8 cellular contexts compared by ENCODE assay signal in the genomic region with DNA sequence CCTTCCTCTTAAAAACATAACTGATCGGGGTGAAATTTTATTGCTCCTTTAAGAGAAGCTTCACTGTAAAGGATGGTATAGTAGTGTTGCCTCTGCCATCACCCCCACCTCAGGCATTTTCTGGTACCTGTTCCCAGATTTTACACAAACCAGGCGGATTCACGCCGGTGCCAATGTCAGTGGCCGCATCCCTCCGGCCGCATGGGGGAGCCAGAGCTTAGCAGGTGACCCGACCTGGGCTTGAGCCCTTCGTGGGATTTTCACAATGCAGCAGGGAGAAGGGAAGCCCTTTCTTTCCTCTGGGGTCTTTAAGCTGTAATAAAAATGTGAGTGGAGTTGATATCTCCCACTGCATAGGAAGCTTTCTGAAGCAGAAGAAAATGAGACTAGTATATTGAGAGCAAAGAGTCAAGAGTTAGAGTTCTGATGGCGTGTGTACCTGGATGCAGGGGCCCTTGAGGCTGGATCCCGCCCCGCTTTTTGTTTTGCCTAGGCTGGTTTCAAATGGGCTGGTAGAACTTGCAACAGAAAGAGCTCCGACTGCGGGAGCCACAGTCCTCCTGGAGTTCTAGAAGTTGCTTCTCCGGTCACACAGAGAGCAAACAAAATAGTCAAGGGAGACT. TPM values are rescaled to one million over a fixed set of nuclear protein-coding genes. Genes with fewer than 3 reads are reported as not detected.
DNase-seq lines count a peak whose midpoint lies in the region; ATAC-seq and TF ChIP-seq lines count a peak whose summit lies in the region.

No MANE protein-coding gene starts in this region.

- no peak for DNase-seq in AG09319 (ENCODE audit: extremely low read depth, low read depth)
- DNase-seq in GM13976 (ENCODE audit: low spot score): peak; percentile 45
- DNase-seq in HuH-7.5 (ENCODE audit: low spot score): peak; percentile 29
- DNase-seq in UCSD-AML1 (lab: John Stamatoyannopoulos, UW; ENCODE audit: unreplicated experiment): peak; percentile 44
- peak; percentile 78 for DNase-seq in Right ventricle myocardium superior
- peak; percentile 86 for DNase-seq in posterior vena cava (ENCODE audit: low spot score)
- DNase-seq in activated naive CD4-positive, alpha-beta T cell treated with anti-CD3 and anti-CD28 coated beads, Interleukin-2, amount 10 ng/mL, durations not matched to agents 7 days and 5 days: no peak
- no peak for DNase-seq in hepatic stellate cell (ENCODE audit: low spot score)

- H3K27me3 Mint-ChIP-seq in activated naive CD4-positive, alpha-beta T cell treated with anti-CD3 and anti-CD28 coated beads, Interleukin-2, amount 10 ng/mL, durations not matched to agents 7 days and 5 days: peaks cover 22% of the 10 kb centered on the region

- in situ Hi-C loops in GM13976 (cut with MboI; ENCODE audit: low sequenced_read_pairs, unreplicated experiment): no loop called here

- CTCF ChIA-PET in activated naive CD4-positive, alpha-beta T cell treated with anti-CD3 and anti-CD28 coated beads, Interleukin-2, amount 10 ng/mL, durations not matched to agents 7 days and 5 days (lab: Charles Lee): interaction anchor here (1.0 to 1.1 kb wide), 3 partner anchors 14 to 177 kb away, joined by 3 to 4 read pairs (median 3); no protein-coding TSS in a partner anchor

- H3K4me3 Mint-ChIP-seq in activated naive CD4-positive, alpha-beta T cell treated with anti-CD3 and anti-CD28 coated beads, Interleukin-2, amount 10 ng/mL, durations not matched to agents 7 days and 5 days: no peak overlapping the region

- H3K4me1 Mint-ChIP-seq in activated naive CD4-positive, alpha-beta T cell treated with anti-CD3 and anti-CD28 coated beads, Interleukin-2, amount 10 ng/mL, durations not matched to agents 7 days and 5 days: no peaks in the 10 kb centered on the region

- ATAC-seq in Right ventricle myocardium superior (ENCODE audit: poor library complexity): peak; percentile 76

- peaks cover 3% of the 10 kb centered on the region for H3K36me3 Mint-ChIP-seq in activated naive CD4-positive, alpha-beta T cell treated with anti-CD3 and anti-CD28 coated beads, Interleukin-2, amount 10 ng/mL, durations not matched to agents 7 days and 5 days

- H3K9me3 Mint-ChIP-seq in activated naive CD4-positive, alpha-beta T cell treated with anti-CD3 and anti-CD28 coated beads, Interleukin-2, amount 10 ng/mL, durations not matched to agents 7 days and 5 days: no peaks in the 10 kb centered on the region

- TF ChIP-seq CTCF in AG09319 (IDR thresholded peaks at IDR 0.05; ENCODE audit: low read depth, low read length): peak; percentile 96
- TF ChIP-seq CTCF in GM13976 (IDR thresholded peaks at IDR 0.05; ENCODE audit: borderline replicate concordance, control extremely low read depth, extremely low read depth, insufficient read depth, missing control alignments): peak; percentile 67

- intact Hi-C loops in Right ventricle myocardium superior (cut with DNase I): loop anchor here (5.0 kb wide), 1 partner anchor 124 kb away; no protein-coding TSS in a partner anchor
- intact Hi-C loops in posterior vena cava (cut with DNase I): no loop called here

- H3K27ac Mint-ChIP-seq in activated naive CD4-positive, alpha-beta T cell treated with anti-CD3 and anti-CD28 coated beads, Interleukin-2, amount 10 ng/mL, durations not matched to agents 7 days and 5 days: no peak overlapping the region

RNA-seq across cellular contexts. Expression of gene POLR2B, which starts 59.4 kb away (rescaled TPM):
- total RNA-seq in Right ventricle myocardium superior: 71.6 TPM
- 10 to 100 TPM; 60.2 to 68.4 TPM for total RNA-seq in posterior vena cava

Comparison
In these comparisons a context has a peak if more than half of its experiments do, and no peak if none do; other contexts are left out.
1. DNase-seq: peak in GM13976 (single experiment), HuH-7.5 (single experiment), UCSD-AML1 (single experiment), Right ventricle myocardium superior (single experiment) and posterior vena cava (single experiment); none in AG09319 (single experiment), activated naive CD4-positive, alpha-beta T cell treated with anti-CD3 and anti-CD28 coated beads, Interleukin-2, amount 10 ng/mL, durations not matched to agents 7 days and 5 days (single experiment) and hepatic stellate cell (single experiment).